In genomic region chr2:210863283-210863682, GRCh38 we compare ENCODE assay signal across 8 cellular contexts.
"Had no signal": no experiment of that assay in that cellular context is flagged by ENCODE, and none has a peak within 500 bp of the region (broad histone marks: within the 10 kb centered on the region; RNA-seq: fewer than 3 reads in every experiment).

No MANE protein-coding gene starts in this region.

- H3K27ac ChIP-seq: GM23248 had no signal

- DNase-seq: GM23248, H9, HCEC 1CT, KBM-7 had no signal

- H2AFZ ChIP-seq: GM23248 had no signal

- H3K4me3 ChIP-seq: GM23248 had no signal

- H3K9ac ChIP-seq: GM23248 had no signal

- ATAC-seq: HepG2 had no signal

- FAIRE-seq: H1, H54, HepG2, HTR-8/SVneo had no signal
